ENCODE assay signal across 1 cellular context in the genomic region with DNA sequence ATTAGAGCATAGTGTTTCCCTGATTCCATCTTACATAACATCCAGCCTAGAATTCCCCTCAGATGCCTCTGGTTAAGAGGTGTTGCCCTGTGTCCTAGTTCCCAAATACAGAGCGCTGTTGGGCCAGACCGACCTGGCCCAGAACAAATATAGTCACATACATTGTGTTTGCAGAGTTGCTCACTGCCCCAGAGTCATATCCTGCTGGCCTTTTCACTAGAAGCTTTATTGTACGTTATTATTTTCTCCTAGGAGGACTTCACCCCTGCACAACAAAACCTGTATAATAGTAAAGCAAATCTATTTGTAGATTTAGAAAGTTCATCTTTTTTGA.
TF ChIP-seq lines count a peak whose summit lies in the region.

No MANE protein-coding gene starts in this region.

TF ChIP-seq in HepG2, 621 proteins besides CTCF, POLR2A, EP300 and RAD21 (continued from another document and continues in another):
- no peak for TF ChIP-seq FOXA1 (IDR thresholded peaks at IDR 0.05)
- peak; percentile 68 for TF ChIP-seq FOXA1 (CRISPR knock-in tag; IDR thresholded peaks at IDR 0.05)
- no peak for TF ChIP-seq NR3C1 (CRISPR knock-in tag; IDR thresholded peaks at IDR 0.05)
- no peak for TF ChIP-seq NFYB (CRISPR knock-in tag; IDR thresholded peaks at IDR 0.05)
- TF ChIP-seq, protein P1, sequence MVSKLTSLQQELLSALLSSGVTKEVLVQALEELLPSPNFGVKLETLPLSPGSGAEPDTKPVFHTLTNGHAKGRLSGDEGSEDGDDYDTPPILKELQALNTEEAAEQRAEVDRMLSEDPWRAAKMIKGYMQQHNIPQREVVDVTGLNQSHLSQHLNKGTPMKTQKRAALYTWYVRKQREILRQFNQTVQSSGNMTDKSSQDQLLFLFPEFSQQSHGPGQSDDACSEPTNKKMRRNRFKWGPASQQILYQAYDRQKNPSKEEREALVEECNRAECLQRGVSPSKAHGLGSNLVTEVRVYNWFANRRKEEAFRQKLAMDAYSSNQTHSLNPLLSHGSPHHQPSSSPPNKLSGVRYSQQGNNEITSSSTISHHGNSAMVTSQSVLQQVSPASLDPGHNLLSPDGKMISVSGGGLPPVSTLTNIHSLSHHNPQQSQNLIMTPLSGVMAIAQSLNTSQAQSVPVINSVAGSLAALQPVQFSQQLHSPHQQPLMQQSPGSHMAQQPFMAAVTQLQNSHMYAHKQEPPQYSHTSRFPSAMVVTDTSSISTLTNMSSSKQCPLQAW (CRISPR knock-in tag; IDR thresholded peaks at IDR 0.05) = no peak
- TF ChIP-seq KLF12 (CRISPR knock-in tag; IDR thresholded peaks at IDR 0.05; ENCODE audit: borderline replicate concordance) = no peak
- no peak for TF ChIP-seq NR1H2 (CRISPR knock-in tag; IDR thresholded peaks at IDR 0.05; ENCODE audit: borderline replicate concordance, low read depth)
- peak; percentile 67 for TF ChIP-seq HDAC1 (CRISPR knock-in tag; IDR thresholded peaks at IDR 0.05)
- TF ChIP-seq PHF21A (CRISPR knock-in tag; IDR thresholded peaks at IDR 0.05) = peak; percentile 82
- TF ChIP-seq, protein P2, sequence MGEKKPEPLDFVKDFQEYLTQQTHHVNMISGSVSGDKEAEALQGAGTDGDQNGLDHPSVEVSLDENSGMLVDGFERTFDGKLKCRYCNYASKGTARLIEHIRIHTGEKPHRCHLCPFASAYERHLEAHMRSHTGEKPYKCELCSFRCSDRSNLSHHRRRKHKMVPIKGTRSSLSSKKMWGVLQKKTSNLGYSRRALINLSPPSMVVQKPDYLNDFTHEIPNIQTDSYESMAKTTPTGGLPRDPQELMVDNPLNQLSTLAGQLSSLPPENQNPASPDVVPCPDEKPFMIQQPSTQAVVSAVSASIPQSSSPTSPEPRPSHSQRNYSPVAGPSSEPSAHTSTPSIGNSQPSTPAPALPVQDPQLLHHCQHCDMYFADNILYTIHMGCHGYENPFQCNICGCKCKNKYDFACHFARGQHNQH (CRISPR knock-in tag; IDR thresholded peaks at IDR 0.05) = 0 out of 2 replicates have a peak, but pooled peaks have one; percentile 53
- TF ChIP-seq, protein P3, sequence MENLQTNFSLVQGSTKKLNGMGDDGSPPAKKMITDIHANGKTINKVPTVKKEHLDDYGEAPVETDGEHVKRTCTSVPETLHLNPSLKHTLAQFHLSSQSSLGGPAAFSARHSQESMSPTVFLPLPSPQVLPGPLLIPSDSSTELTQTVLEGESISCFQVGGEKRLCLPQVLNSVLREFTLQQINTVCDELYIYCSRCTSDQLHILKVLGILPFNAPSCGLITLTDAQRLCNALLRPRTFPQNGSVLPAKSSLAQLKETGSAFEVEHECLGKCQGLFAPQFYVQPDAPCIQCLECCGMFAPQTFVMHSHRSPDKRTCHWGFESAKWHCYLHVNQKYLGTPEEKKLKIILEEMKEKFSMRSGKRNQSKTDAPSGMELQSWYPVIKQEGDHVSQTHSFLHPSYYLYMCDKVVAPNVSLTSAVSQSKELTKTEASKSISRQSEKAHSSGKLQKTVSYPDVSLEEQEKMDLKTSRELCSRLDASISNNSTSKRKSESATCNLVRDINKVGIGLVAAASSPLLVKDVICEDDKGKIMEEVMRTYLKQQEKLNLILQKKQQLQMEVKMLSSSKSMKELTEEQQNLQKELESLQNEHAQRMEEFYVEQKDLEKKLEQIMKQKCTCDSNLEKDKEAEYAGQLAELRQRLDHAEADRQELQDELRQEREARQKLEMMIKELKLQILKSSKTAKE (CRISPR knock-in tag; IDR thresholded peaks at IDR 0.05; ENCODE audit: borderline replicate concordance) = peak; percentile 70; the same call in 1 of the 2 replicates
- peak; percentile 45; the same call in 1 of the 2 replicates for TF ChIP-seq MEF2D (CRISPR knock-in tag; IDR thresholded peaks at IDR 0.05)
- TF ChIP-seq FOXO1 (CRISPR knock-in tag; IDR thresholded peaks at IDR 0.05) = peak; percentile 27; the same call in 1 of the 2 replicates
- TF ChIP-seq, protein P4, sequence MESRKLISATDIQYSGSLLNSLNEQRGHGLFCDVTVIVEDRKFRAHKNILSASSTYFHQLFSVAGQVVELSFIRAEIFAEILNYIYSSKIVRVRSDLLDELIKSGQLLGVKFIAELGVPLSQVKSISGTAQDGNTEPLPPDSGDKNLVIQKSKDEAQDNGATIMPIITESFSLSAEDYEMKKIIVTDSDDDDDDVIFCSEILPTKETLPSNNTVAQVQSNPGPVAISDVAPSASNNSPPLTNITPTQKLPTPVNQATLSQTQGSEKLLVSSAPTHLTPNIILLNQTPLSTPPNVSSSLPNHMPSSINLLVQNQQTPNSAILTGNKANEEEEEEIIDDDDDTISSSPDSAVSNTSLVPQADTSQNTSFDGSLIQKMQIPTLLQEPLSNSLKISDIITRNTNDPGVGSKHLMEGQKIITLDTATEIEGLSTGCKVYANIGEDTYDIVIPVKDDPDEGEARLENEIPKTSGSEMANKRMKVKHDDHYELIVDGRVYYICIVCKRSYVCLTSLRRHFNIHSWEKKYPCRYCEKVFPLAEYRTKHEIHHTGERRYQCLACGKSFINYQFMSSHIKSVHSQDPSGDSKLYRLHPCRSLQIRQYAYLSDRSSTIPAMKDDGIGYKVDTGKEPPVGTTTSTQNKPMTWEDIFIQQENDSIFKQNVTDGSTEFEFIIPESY (CRISPR knock-in tag; IDR thresholded peaks at IDR 0.05) = peak; percentile 89
- 0 out of 2 replicates have a peak, but pooled peaks have one; percentile 28 for TF ChIP-seq MIXL1 (CRISPR knock-in tag; IDR thresholded peaks at IDR 0.05)
- TF ChIP-seq, protein P5, sequence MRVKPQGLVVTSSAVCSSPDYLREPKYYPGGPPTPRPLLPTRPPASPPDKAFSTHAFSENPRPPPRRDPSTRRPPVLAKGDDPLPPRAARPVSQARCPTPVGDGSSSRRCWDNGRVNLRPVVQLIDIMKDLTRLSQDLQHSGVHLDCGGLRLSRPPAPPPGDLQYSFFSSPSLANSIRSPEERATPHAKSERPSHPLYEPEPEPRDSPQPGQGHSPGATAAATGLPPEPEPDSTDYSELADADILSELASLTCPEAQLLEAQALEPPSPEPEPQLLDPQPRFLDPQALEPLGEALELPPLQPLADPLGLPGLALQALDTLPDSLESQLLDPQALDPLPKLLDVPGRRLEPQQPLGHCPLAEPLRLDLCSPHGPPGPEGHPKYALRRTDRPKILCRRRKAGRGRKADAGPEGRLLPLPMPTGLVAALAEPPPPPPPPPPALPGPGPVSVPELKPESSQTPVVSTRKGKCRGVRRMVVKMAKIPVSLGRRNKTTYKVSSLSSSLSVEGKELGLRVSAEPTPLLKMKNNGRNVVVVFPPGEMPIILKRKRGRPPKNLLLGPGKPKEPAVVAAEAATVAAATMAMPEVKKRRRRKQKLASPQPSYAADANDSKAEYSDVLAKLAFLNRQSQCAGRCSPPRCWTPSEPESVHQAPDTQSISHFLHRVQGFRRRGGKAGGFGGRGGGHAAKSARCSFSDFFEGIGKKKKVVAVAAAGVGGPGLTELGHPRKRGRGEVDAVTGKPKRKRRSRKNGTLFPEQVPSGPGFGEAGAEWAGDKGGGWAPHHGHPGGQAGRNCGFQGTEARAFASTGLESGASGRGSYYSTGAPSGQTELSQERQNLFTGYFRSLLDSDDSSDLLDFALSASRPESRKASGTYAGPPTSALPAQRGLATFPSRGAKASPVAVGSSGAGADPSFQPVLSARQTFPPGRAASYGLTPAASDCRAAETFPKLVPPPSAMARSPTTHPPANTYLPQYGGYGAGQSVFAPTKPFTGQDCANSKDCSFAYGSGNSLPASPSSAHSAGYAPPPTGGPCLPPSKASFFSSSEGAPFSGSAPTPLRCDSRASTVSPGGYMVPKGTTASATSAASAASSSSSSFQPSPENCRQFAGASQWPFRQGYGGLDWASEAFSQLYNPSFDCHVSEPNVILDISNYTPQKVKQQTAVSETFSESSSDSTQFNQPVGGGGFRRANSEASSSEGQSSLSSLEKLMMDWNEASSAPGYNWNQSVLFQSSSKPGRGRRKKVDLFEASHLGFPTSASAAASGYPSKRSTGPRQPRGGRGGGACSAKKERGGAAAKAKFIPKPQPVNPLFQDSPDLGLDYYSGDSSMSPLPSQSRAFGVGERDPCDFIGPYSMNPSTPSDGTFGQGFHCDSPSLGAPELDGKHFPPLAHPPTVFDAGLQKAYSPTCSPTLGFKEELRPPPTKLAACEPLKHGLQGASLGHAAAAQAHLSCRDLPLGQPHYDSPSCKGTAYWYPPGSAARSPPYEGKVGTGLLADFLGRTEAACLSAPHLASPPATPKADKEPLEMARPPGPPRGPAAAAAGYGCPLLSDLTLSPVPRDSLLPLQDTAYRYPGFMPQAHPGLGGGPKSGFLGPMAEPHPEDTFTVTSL (CRISPR knock-in tag; IDR thresholded peaks at IDR 0.05; ENCODE audit: borderline replicate concordance) = peak; percentile 79; the same call in 1 of the 2 replicates
- peak; percentile 99 for TF ChIP-seq HOMEZ (CRISPR knock-in tag; IDR thresholded peaks at IDR 0.05; ENCODE audit: low read depth)
- no peak for TF ChIP-seq MXD3 (CRISPR knock-in tag; IDR thresholded peaks at IDR 0.05)
- no peak for TF ChIP-seq ZNF720 (CRISPR knock-in tag; IDR thresholded peaks at IDR 0.05)
- no peak for TF ChIP-seq ADNP (CRISPR knock-in tag; IDR thresholded peaks at IDR 0.05)
- TF ChIP-seq TBX2 (CRISPR knock-in tag; IDR thresholded peaks at IDR 0.05; ENCODE audit: borderline replicate concordance) = no peak
- 0 out of 2 replicates have a peak, but pooled peaks have one; percentile 15 for TF ChIP-seq LCORL (IDR thresholded peaks at IDR 0.05)
- peak; percentile 94 for TF ChIP-seq LCORL (CRISPR knock-in tag; IDR thresholded peaks at IDR 0.05)
- TF ChIP-seq ZNF563 (CRISPR knock-in tag; IDR thresholded peaks at IDR 0.05) = no peak
- peak; percentile 47; the same call in 1 of the 2 replicates for TF ChIP-seq ZNF331 (CRISPR knock-in tag; IDR thresholded peaks at IDR 0.05)
- TF ChIP-seq PRDM10 (CRISPR knock-in tag; IDR thresholded peaks at IDR 0.05; ENCODE audit: low read depth) = 0 out of 2 replicates have a peak, but pooled peaks have one; percentile 41
- TF ChIP-seq ZMYM2 (CRISPR knock-in tag; IDR thresholded peaks at IDR 0.05) = peak; percentile 21
- 0 out of 2 replicates have a peak, but pooled peaks have one; percentile 26 for TF ChIP-seq ZFP1 (CRISPR knock-in tag; IDR thresholded peaks at IDR 0.05)
- TF ChIP-seq ELF3 (CRISPR knock-in tag; IDR thresholded peaks at IDR 0.05) = peak; percentile 68
- TF ChIP-seq, protein P6, sequence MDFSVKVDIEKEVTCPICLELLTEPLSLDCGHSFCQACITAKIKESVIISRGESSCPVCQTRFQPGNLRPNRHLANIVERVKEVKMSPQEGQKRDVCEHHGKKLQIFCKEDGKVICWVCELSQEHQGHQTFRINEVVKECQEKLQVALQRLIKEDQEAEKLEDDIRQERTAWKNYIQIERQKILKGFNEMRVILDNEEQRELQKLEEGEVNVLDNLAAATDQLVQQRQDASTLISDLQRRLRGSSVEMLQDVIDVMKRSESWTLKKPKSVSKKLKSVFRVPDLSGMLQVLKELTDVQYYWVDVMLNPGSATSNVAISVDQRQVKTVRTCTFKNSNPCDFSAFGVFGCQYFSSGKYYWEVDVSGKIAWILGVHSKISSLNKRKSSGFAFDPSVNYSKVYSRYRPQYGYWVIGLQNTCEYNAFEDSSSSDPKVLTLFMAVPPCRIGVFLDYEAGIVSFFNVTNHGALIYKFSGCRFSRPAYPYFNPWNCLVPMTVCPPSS (IDR thresholded peaks at IDR 0.05) = no peak
- TF ChIP-seq PBX2 (CRISPR knock-in tag; IDR thresholded peaks at IDR 0.05) = no peak
